26 cellular contexts compared by ENCODE assay signal in genomic region chr10:132456881-132457280, GRCh38.
"Had no signal": no experiment of that assay in that cellular context is flagged by ENCODE, and none has a peak within 500 bp of the region (broad histone marks: within the 10 kb centered on the region; RNA-seq: fewer than 3 reads in every experiment).

No MANE protein-coding gene starts in this region.

- H3K4me3 Mint-ChIP-seq: activated B cell treated with CpG ODN at 0.5 μM for 24 hours; activated CD4-positive, alpha-beta T cell treated with anti-CD3 and anti-CD28 coated beads for 36 hours; activated T-cell treated with anti-CD3 and anti-CD28 coated beads, Interleukin-2, amount 50 U/mL, for 72 hours; effector memory CD8-positive, alpha-beta T cell; nephron; T-helper 2 cell treated with Interferon-gamma antibody and Interleukin-4, amounts not matched to agents 5 μg/mL and 100 μg/mL, for 36 hours had no signal

- H3K36me3 ChIP-seq: gastrocnemius medialis, tibial nerve had no signal

- H3K27ac ChIP-seq: body of pancreas, coronary artery, dorsolateral prefrontal cortex, gastrocnemius medialis, parathyroid adenoma, psoas muscle, tibial nerve had no signal

- H3K4me1 ChIP-seq: parathyroid adenoma had no signal

- H3K9me3 Mint-ChIP-seq: activated B cell treated with CpG ODN at 0.5 μM for 24 hours; activated naive CD4-positive, alpha-beta T cell treated with anti-CD3 and anti-CD28 coated beads, Interleukin-2, amount 50 U/mL, for 72 hours; activated T-cell treated with anti-CD3 and anti-CD28 coated beads, Interleukin-2, amount 50 U/mL, for 72 hours; effector memory CD8-positive, alpha-beta T cell; nephron; T-helper 2 cell treated with Interferon-gamma antibody and Interleukin-4, amounts not matched to agents 5 μg/mL and 100 μg/mL, for 36 hours had no signal

- H3K27ac Mint-ChIP-seq: activated B cell treated with CpG ODN at 0.5 μM for 24 hours; activated CD4-positive, alpha-beta T cell treated with anti-CD3 and anti-CD28 coated beads for 36 hours; activated naive CD4-positive, alpha-beta T cell treated with anti-CD3 and anti-CD28 coated beads, Interleukin-2, amount 50 U/mL, for 72 hours; activated T-cell treated with anti-CD3 and anti-CD28 coated beads, Interleukin-2, amount 50 U/mL, for 72 hours; effector memory CD8-positive, alpha-beta T cell; nephron; T-helper 2 cell treated with Interferon-gamma antibody and Interleukin-4, amounts not matched to agents 5 μg/mL and 100 μg/mL, for 36 hours had no signal

- FAIRE-seq: keratinocyte had no signal

- H3K4me3 ChIP-seq: body of pancreas, coronary artery, dorsolateral prefrontal cortex, gastrocnemius medialis, lung, psoas muscle, tibial nerve had no signal

- ATAC-seq: activated CD4-positive, alpha-beta T cell treated with anti-CD3 and anti-CD28 coated beads for 36 hours; activated naive CD4-positive, alpha-beta T cell treated with anti-CD3 and anti-CD28 coated beads, Interleukin-2, amount 50 U/mL, for 72 hours; activated T-cell treated with anti-CD3 and anti-CD28 coated beads, Interleukin-2, amount 50 U/mL, for 72 hours; body of pancreas; effector memory CD8-positive, alpha-beta T cell; gastrocnemius medialis; psoas muscle had no signal

- H3K27me3 ChIP-seq: body of pancreas, dorsolateral prefrontal cortex, gastrocnemius medialis, tibial nerve had no signal

- DNase-seq: activated B cell treated with CpG ODN at 0.5 μM for 24 hours; activated CD4-positive, alpha-beta T cell treated with anti-CD3 and anti-CD28 coated beads, Interleukin-2, amount 50 U/mL, for 4 hours; activated naive CD4-positive, alpha-beta T cell; activated T-cell treated with anti-CD3 and anti-CD28 coated beads for 4 hours; activated T-cell treated with anti-CD3 and anti-CD28 coated beads, Interleukin-2, amount 50 U/mL, for 72 hours; anterior cingulate cortex; cerebellar nuclear complex; dorsolateral prefrontal cortex; effector memory CD8-positive, alpha-beta T cell; erythroblast; gastrocnemius medialis; hippocampal formation; stimulated activated CD4-positive, alpha-beta T cell treated with anti-CD3 and anti-CD28 coated beads, Interleukin-2, amount 100 ng/mL, for 48 hours; stimulated activated naive CD4-positive, alpha-beta T cell treated with Interleukin-2 at 50 U/mL for 16 hours; T-helper 1 cell had no signal

- H3K4me1 Mint-ChIP-seq: nephron had no signal

- H3K36me3 Mint-ChIP-seq: activated naive CD4-positive, alpha-beta T cell treated with anti-CD3 and anti-CD28 coated beads, Interleukin-2, amount 50 U/mL, for 72 hours had no signal

- H3K27me3 Mint-ChIP-seq: activated B cell treated with CpG ODN at 0.5 μM for 24 hours; activated CD4-positive, alpha-beta T cell treated with anti-CD3 and anti-CD28 coated beads for 36 hours had no signal

- H3K9me3 ChIP-seq: body of pancreas, gastrocnemius medialis, psoas muscle, tibial nerve had no signal
